In genomic region chr7:116861717-116862116, GRCh38 we compare ENCODE assay signal across 8 cellular contexts. TPM values are rescaled to one million over a fixed set of nuclear protein-coding genes. Genes with fewer than 3 reads are reported as not detected.
DNase-seq lines count a peak whose midpoint lies in the region; ATAC-seq, FAIRE-seq and TF ChIP-seq lines count a peak whose summit lies in the region.

No MANE protein-coding gene starts in this region.

- H3K36me3 ChIP-seq in BE2C (no peaks in the 10 kb centered on the region), HUES64 (ENCODE audit: insufficient read depth, low read length) (no peaks in the 10 kb centered on the region), GM12878 (ENCODE audit: control insufficient read depth in 2 of 2, insufficient read depth in 2 of 2, low read length in 1 of 2) (no peaks in the 10 kb centered on the region; a peak in 1 of 4 replicates), ascending aorta (no peaks in the 10 kb centered on the region)

- 78% methylated on average over 2 of the region's 4 CpGs for WGBS in HUES64
- WGBS in GM12878 (ENCODE audit: insufficient coverage, insufficient replicate concordance, low lambda C conversion rate, missing lambda C conversion rate): 63% methylated on average over 4 of the region's 4 CpGs

- H3K27ac ChIP-seq in HUES64 (ENCODE audit: low read depth, low read length): no peak overlapping the region
- H3K27ac ChIP-seq in GM12878 (ENCODE audit: control insufficient read depth, insufficient read depth): no peak overlapping the region
- H3K27ac ChIP-seq in ascending aorta: peak overlapping the region in 1 of 2 donors; percentile 98

- ATAC-seq in GM12878 (no peak), natural killer cell (no peak), HG03520 (IDR thresholded peaks at IDR 0.05; ENCODE audit: unreplicated experiment) (no peak), GM18520 (IDR thresholded peaks at IDR 0.05; ENCODE audit: unreplicated experiment) (no peak)

- H3K36me3 Mint-ChIP-seq in natural killer cell: no peaks in the 10 kb centered on the region

- H3K27me3 Mint-ChIP-seq in natural killer cell (ENCODE audit: low read depth in 2 of 2): peaks cover 18 to 27% of the 10 kb centered on the region in 2 donors

- no peaks in the 10 kb centered on the region for H4K20me1 ChIP-seq in GM12878 (ENCODE audit: control insufficient read depth, insufficient read depth)

- H3K79me2 ChIP-seq in GM12878 (ENCODE audit: control insufficient read depth, insufficient read depth, low read length): peaks cover 42% of the 10 kb centered on the region

- H3K4me1 Mint-ChIP-seq in natural killer cell: peaks cover 29 to 41% of the 10 kb centered on the region in 2 donors

- TF ChIP-seq POLR2A in GM12878 (IDR thresholded peaks at IDR 0.05; ENCODE audit: low read depth, low read length): no peak

- H3K4me1 ChIP-seq in BE2C (peaks cover 3% of the 10 kb centered on the region), HUES64 (ENCODE audit: insufficient read depth, low read length) (peaks cover 12% of the 10 kb centered on the region), GM12878 (ENCODE audit: control insufficient read depth, insufficient read depth, low read length) (no peaks in the 10 kb centered on the region), ascending aorta (peaks cover 0 to 9% of the 10 kb centered on the region in 2 donors)

- SMC1A ChIA-PET in GM12878 (lab: Charles Lee; ENCODE audit: uncharacterized antibody, unreplicated experiment): interaction anchor here (0.8 to 1.4 kb wide), 2 partner anchors 8 to 270 kb away, joined by 3 to 4 read pairs; no protein-coding TSS in a partner anchor

- peak overlapping the region; percentile 69 for H3K4me3 Mint-ChIP-seq in natural killer cell

- H2AFZ ChIP-seq in GM12878 (ENCODE audit: control insufficient read depth, low read depth, low read length): peak overlapping the region; percentile 86

- H3K9ac ChIP-seq in HUES64 (ENCODE audit: low read depth, low read length) (no peak overlapping the region), GM12878 (ENCODE audit: control insufficient read depth, insufficient read depth, low read length) (no peak overlapping the region)

- no peak for TF ChIP-seq EP300 in GM12878 (IDR thresholded peaks at IDR 0.05; ENCODE audit: borderline replicate concordance in 1 of 2, control insufficient read depth in 1 of 2, low read depth in 2 of 2, low read length in 2 of 2)

- no peak for DNase-seq in BE2C
- no peak for DNase-seq in GM12878 (ENCODE audit: low read depth, low spot score)
- DNase-seq in natural killer cell: no peak
- no peak for DNase-seq in ascending aorta (ENCODE audit: low spot score in 2 of 2)
- DNase-seq in CD1c-positive myeloid dendritic cell (ENCODE audit: extremely low spot score): no peak

- peak overlapping the region; percentile 93 to 95 for H3K27ac Mint-ChIP-seq in natural killer cell

- RAD21 ChIA-PET in GM12878 (lab: Charles Lee; ENCODE audit: unreplicated experiment): no interaction called here

- H3K9me3 ChIP-seq in BE2C (no peaks in the 10 kb centered on the region), HUES64 (ENCODE audit: insufficient read depth, low read depth, low read length) (no peaks in the 10 kb centered on the region), GM12878 (replicated peaks; ENCODE audit: control insufficient read depth, insufficient read depth, low read length) (no peaks in the 10 kb centered on the region), ascending aorta (no peaks in the 10 kb centered on the region)

- CTCF ChIA-PET in GM12878 (lab: Yijun Ruan, JAX): interaction anchor here (0.8 kb wide), 2 partner anchors 266 to 597 kb away, joined by 3 read pairs; no protein-coding TSS in a partner anchor

- no peak for TF ChIP-seq CTCF in BE2C (IDR thresholded peaks at IDR 0.05; ENCODE audit: low read depth, low read length)
- TF ChIP-seq CTCF in GM12878 (IDR thresholded peaks at IDR 0.05 in 2 of 3, conservative IDR thresholded peaks at IDR 0.05 in 1 of 3; ENCODE audit: control insufficient read depth in 2 of 3, extremely low read depth in 1 of 3, insufficient read depth in 1 of 3, low read depth in 3 of 3, low read length in 3 of 3): no peak
- no peak for TF ChIP-seq CTCF in natural killer cell (IDR thresholded peaks at IDR 0.05)
- TF ChIP-seq CTCF in ascending aorta (IDR thresholded peaks at IDR 0.05): no peak

- no peak for FAIRE-seq in GM12878 (lab: Jason Lieb, UNC)

- POLR2A ChIA-PET in GM12878 (lab: Charles Lee): no interaction called here

- no peak overlapping the region; the same call in 1 of the 2 replicates for H3K4me2 ChIP-seq in GM12878 (ENCODE audit: control insufficient read depth, insufficient read depth)

- no peaks in the 10 kb centered on the region for H3K27me3 ChIP-seq in BE2C
- H3K27me3 ChIP-seq in HUES64 (ENCODE audit: insufficient read depth, low read length): no peaks in the 10 kb centered on the region
- peaks cover 0 to 3% of the 10 kb centered on the region in 2 experiments; a peak in 1 of 4 replicates for H3K27me3 ChIP-seq in GM12878 (replicated peaks in 1 of 2; ENCODE audit: control insufficient read depth in 2 of 2, insufficient read depth in 2 of 2, low read length in 1 of 2)
- H3K27me3 ChIP-seq in ascending aorta: no peaks in the 10 kb centered on the region

- no peak for TF ChIP-seq RAD21 in GM12878 (IDR thresholded peaks at IDR 0.05; ENCODE audit: insufficient read depth, low read depth, low read length)

- peak overlapping the region; percentile 17; the same call in 1 of the 2 replicates for H3K4me3 ChIP-seq in BE2C (ENCODE audit: low read depth, low read length)
- H3K4me3 ChIP-seq in HUES64 (ENCODE audit: low read length): peak overlapping the region; percentile 40
- H3K4me3 ChIP-seq in GM12878: no peak overlapping the region; the same call in 1 of the 2 replicates
- peak overlapping the region in 1 of 2 donors; percentile 81 for H3K4me3 ChIP-seq in ascending aorta

- H3K9me3 Mint-ChIP-seq in natural killer cell: no peaks in the 10 kb centered on the region

- no TSS peak for BruUV-seq in GM12878 (replicated peaks; lab: Mats Ljungman, UMichigan)

- intact Hi-C loops in GM12878 (cut with micrococcal nuclease; ENCODE audit: unreplicated experiment) (loop anchor here (5.0 kb wide), 1 partner anchor 1321 kb away; the partner anchor contains the start of gene LSM8), natural killer cell (cut with micrococcal nuclease) (loop anchor here (2.0 to 5.0 kb wide), 2 partner anchors 91 to 649 kb away; partner anchors contain the start of genes ST7 and TES), ascending aorta (cut with DNase I) (loop anchor here (1.0 to 5.0 kb wide), 6 partner anchors 17 to 629 kb away; partner anchors contain the start of gene MET)

- in situ Hi-C loops in GM12878 (cut with MboI): no loop called here

TF ChIP-seq in GM12878, 131 proteins besides CTCF, POLR2A, EP300 and RAD21 (continues in another document):
- TF ChIP-seq ASH2L (IDR thresholded peaks at IDR 0.05; ENCODE audit: borderline replicate concordance, low read depth) (no peak), EGR1 (IDR thresholded peaks at IDR 0.05; ENCODE audit: borderline replicate concordance in 1 of 2, low read depth in 2 of 2, low read length in 2 of 2) (no peak), SMAD5 (IDR thresholded peaks at IDR 0.05; ENCODE audit: low read depth) (no peak), HDGF (IDR thresholded peaks at IDR 0.05) (no peak), CEBPZ (IDR thresholded peaks at IDR 0.05; ENCODE audit: low read depth, low read length) (no peak), POU2F2 (IDR thresholded peaks at IDR 0.05; ENCODE audit: borderline replicate concordance, low read depth, low read length) (no peak)

RNA-seq across cellular contexts. Expression of gene CAPZA2, which starts 0.7 kb away (rescaled TPM):
- polyA plus RNA-seq in BE2C (2012; ENCODE audit: insufficient read depth, insufficient read length, low read depth): 78.0 TPM
- polyA plus RNA-seq in HUES64 (2013, experiment 1 of 2): 91.8 TPM
- polyA plus RNA-seq in HUES64 (2013, experiment 2 of 2): 92.4 TPM
- total RNA-seq in GM12878 (2013; cell fraction: nucleolus; rRNA removed): 99.2 and 113 TPM in 2 replicates
- 50.0 and 72.9 TPM in 2 replicates for total RNA-seq in GM12878 (2014; rRNA removed)
- 104 and 108 TPM in 2 replicates for total RNA-seq in GM12878 (2014; rRNA removed; fragmentation: Illumina TruSeq; extraction: Trizol)
- total RNA-seq in GM12878 (2021): 126 and 135 TPM in 2 replicates
- 38.7 TPM for polyA plus RNA-seq in GM12878 (2011; ENCODE audit: low read depth)
- polyA plus RNA-seq in GM12878 (2011; rRNA removed): 103 and 186 TPM in 2 replicates
- 21.6 and 23.2 TPM in 2 replicates for polyA plus RNA-seq in GM12878 (2011; cell fraction: cytosol; rRNA removed)
- polyA plus RNA-seq in GM12878 (2011; cell fraction: nucleus; rRNA removed): 24.9 and 25.1 TPM in 2 replicates
- polyA plus RNA-seq in GM12878 (2012): 50.2 and 59.7 TPM in 2 replicates
- 100.0 and 103 TPM in 2 replicates for polyA plus RNA-seq in GM12878 (2014; fragmentation: Illumina TruSeq; extraction: Trizol)
- 100 to 1,000 TPM; 159 to 379 TPM for polyA plus RNA-seq in GM12878 (2014; fragmentation: Nextera tagmentation; extraction: Ambion mirVana)
- polyA plus RNA-seq in GM12878 (2014; rRNA removed): 42.9 and 58.2 TPM in 2 replicates
- polyA plus RNA-seq in GM12878 (2016; fragmentation: Nextera tagmentation; extraction: Ambion mirVana): 100 to 1,000 TPM; 172 to 176 TPM
- 46.4 and 58.7 TPM in 2 replicates for polyA minus RNA-seq in GM12878 (2011; rRNA and poly(A)+ RNA removed)
- polyA minus RNA-seq in GM12878 (2011; cell fraction: cytosol; rRNA and poly(A)+ RNA removed): 22.6 and 22.9 TPM in 2 replicates
- polyA minus RNA-seq in GM12878 (2011; cell fraction: nucleus; rRNA and poly(A)+ RNA removed): 38.0 and 58.4 TPM in 2 replicates
- 100 to 1,000 TPM in 2 of 3 donors, 10 to 100 TPM in 1; 97.0 to 135 (median 131) TPM for total RNA-seq in natural killer cell
- 80.5 TPM for total RNA-seq in ascending aorta
